In the genomic region with DNA sequence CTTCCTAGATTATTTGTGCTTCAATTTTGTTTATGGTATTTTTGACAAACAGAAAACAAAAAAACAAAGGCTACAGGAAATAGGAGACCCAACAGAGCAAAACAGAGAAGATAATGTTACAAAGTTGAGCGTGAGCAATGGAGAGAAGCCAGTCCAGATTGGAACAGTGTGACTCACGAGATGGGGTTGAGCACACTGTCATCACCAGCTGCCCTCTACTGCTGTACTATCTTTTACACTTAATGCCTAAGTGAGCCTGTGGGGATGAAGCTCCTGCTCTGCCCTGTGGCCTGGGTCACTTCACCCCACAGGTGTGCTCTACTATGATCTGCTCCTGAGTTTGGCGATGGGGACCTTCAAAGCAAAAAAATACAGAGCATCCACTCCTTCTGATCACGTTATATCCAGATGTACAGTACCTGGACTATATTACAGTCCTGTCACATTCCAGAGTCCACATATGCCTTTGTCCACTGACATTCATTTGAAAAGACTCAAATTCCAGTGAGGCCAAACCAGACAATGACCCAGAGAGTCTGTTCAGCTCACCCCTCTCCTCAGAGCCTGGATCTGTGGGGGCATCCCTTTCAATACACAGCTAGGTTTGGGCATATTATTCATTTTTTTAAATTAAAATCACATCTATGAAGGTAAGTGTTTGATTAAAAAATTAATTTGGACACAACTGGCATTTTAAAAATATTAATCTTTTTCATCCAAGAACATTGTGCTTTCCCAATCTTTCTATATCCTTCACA, we compare ENCODE assay signal across 13 cellular contexts. TPM values are rescaled to one million over a fixed set of nuclear protein-coding genes. Genes with fewer than 3 reads are reported as not detected.
DNase-seq lines count a peak whose midpoint lies in the region; ATAC-seq and TF ChIP-seq lines count a peak whose summit lies in the region.
"Had no signal": no experiment of that assay in that cellular context is flagged by ENCODE, and none has a peak within 500 bp of the region (broad histone marks: within the 10 kb centered on the region; RNA-seq: fewer than 3 reads in every experiment).

No MANE protein-coding gene starts in this region.

- H3K27ac Mint-ChIP-seq in WTC11, result 0 out of 2 replicates have a peak overlapping the region, but pooled peaks have one; percentile 14
- H3K27ac Mint-ChIP-seq: activated CD4-positive, alpha-beta T cell treated with anti-CD3 and anti-CD28 coated beads, Interleukin-2, amount 10 ng/mL, durations not matched to agents 7 days and 5 days had no signal

- ATAC-seq in WTC11, result no peak
- no peak for ATAC-seq in GM21619 (IDR thresholded peaks at IDR 0.05; ENCODE audit: unreplicated experiment)

- peaks cover 79% of the 10 kb centered on the region for H3K79me2 ChIP-seq in hepatocyte

- peaks cover 9% of the 10 kb centered on the region for H3K4me1 ChIP-seq in hepatocyte (ENCODE audit: insufficient read depth)

- peaks cover 29% of the 10 kb centered on the region for H3K4me1 Mint-ChIP-seq in WTC11

- TF ChIP-seq CTCF in WTC11 (IDR thresholded peaks at IDR 0.05) (no peak), hepatocyte (IDR thresholded peaks at IDR 0.05; ENCODE audit: poor library complexity) (no peak)

- H3K36me3 Mint-ChIP-seq in WTC11, result no peaks in the 10 kb centered on the region

- 60% methylated on average over 4 of the region's 4 CpGs for WGBS in hepatocyte (ENCODE audit: low lambda C conversion rate, missing lambda C conversion rate)

- no peaks in the 10 kb centered on the region for H3K36me3 ChIP-seq in hepatocyte (replicated peaks; ENCODE audit: insufficient read depth, low read depth)
- H3K36me3 ChIP-seq: prostate gland, thoracic aorta had no signal

- no peaks in the 10 kb centered on the region for H3K9me2 ChIP-seq in hepatocyte (replicated peaks; ENCODE audit: insufficient read depth)

- CTCF ChIA-PET in WTC11 (lab: Charles Lee), result interaction anchor here (0.5 kb wide), 1 partner anchor 1324 kb away, joined by 3 read pairs; no protein-coding TSS in a partner anchor

- H3K9me3 Mint-ChIP-seq in WTC11, result no peaks in the 10 kb centered on the region
- H3K9me3 Mint-ChIP-seq: activated CD4-positive, alpha-beta T cell treated with anti-CD3 and anti-CD28 coated beads, Interleukin-2, amount 10 ng/mL, durations not matched to agents 7 days and 5 days had no signal

- POLR2A ChIA-PET in WTC11 (lab: Charles Lee), result no interaction called here

- H3K4me2 ChIP-seq in hepatocyte, result no peak overlapping the region

- no peak overlapping the region for H2AFZ ChIP-seq in hepatocyte

- H4K20me1 ChIP-seq in hepatocyte (ENCODE audit: insufficient read depth, poor library complexity, severe bottlenecking), result no peaks in the 10 kb centered on the region

- no peaks in the 10 kb centered on the region for H3K27me3 Mint-ChIP-seq in WTC11 (ENCODE audit: low read depth)
- H3K27me3 Mint-ChIP-seq: activated CD4-positive, alpha-beta T cell treated with anti-CD3 and anti-CD28 coated beads, Interleukin-2, amount 10 ng/mL, durations not matched to agents 7 days and 5 days had no signal

- no peak overlapping the region for H3K4me3 Mint-ChIP-seq in WTC11
- H3K4me3 Mint-ChIP-seq: activated CD4-positive, alpha-beta T cell treated with anti-CD3 and anti-CD28 coated beads, Interleukin-2, amount 10 ng/mL, durations not matched to agents 7 days and 5 days had no signal

- no peaks in the 10 kb centered on the region for H3K27me3 ChIP-seq in hepatocyte

- H3K9me3 ChIP-seq in hepatocyte (ENCODE audit: low read depth), result no peaks in the 10 kb centered on the region
- H3K9me3 ChIP-seq: prostate gland, thoracic aorta had no signal

- H3K4me3 ChIP-seq in hepatocyte, result no peak overlapping the region
- H3K4me3 ChIP-seq: prostate gland, thoracic aorta had no signal

- DNase-seq in AG08395 (ENCODE audit: low spot score), result peak; percentile 83
- peak; percentile 58 for DNase-seq in HS-5 (ENCODE audit: low read depth)
- no peak for DNase-seq in WTC11 (ENCODE audit: low spot score)
- peak; percentile 38 for DNase-seq in hepatocyte (ENCODE audit: low spot score)
- no peak for DNase-seq in anterior cingulate cortex (lab: John Stamatoyannopoulos, UW)
- no peak for DNase-seq in activated CD4-positive, CD25-positive, alpha-beta regulatory T cell treated with anti-CD3 and anti-CD28 coated beads, Interleukin-2, amount 50 U/mL, for 72 hours
- no peak for DNase-seq in D341Med (ENCODE audit: low spot score)
- DNase-seq: activated CD4-positive, alpha-beta T cell treated with anti-CD3 and anti-CD28 coated beads, Interleukin-2, amount 10 ng/mL, durations not matched to agents 7 days and 5 days; DMS79 treated with DMSO at 0.1 percent for 48 hours; H7 had no signal

- no peak overlapping the region for H3K27ac ChIP-seq in hepatocyte
- H3K27ac ChIP-seq: prostate gland, thoracic aorta had no signal

TF ChIP-seq in WTC11, 78 proteins besides CTCF, POLR2A, EP300 and RAD21:
- TF ChIP-seq, protein P1, sequence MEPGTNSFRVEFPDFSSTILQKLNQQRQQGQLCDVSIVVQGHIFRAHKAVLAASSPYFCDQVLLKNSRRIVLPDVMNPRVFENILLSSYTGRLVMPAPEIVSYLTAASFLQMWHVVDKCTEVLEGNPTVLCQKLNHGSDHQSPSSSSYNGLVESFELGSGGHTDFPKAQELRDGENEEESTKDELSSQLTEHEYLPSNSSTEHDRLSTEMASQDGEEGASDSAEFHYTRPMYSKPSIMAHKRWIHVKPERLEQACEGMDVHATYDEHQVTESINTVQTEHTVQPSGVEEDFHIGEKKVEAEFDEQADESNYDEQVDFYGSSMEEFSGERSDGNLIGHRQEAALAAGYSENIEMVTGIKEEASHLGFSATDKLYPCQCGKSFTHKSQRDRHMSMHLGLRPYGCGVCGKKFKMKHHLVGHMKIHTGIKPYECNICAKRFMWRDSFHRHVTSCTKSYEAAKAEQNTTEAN (CRISPR knock-in tag; IDR thresholded peaks at IDR 0.05), result no peak
- TF ChIP-seq, protein P2, sequence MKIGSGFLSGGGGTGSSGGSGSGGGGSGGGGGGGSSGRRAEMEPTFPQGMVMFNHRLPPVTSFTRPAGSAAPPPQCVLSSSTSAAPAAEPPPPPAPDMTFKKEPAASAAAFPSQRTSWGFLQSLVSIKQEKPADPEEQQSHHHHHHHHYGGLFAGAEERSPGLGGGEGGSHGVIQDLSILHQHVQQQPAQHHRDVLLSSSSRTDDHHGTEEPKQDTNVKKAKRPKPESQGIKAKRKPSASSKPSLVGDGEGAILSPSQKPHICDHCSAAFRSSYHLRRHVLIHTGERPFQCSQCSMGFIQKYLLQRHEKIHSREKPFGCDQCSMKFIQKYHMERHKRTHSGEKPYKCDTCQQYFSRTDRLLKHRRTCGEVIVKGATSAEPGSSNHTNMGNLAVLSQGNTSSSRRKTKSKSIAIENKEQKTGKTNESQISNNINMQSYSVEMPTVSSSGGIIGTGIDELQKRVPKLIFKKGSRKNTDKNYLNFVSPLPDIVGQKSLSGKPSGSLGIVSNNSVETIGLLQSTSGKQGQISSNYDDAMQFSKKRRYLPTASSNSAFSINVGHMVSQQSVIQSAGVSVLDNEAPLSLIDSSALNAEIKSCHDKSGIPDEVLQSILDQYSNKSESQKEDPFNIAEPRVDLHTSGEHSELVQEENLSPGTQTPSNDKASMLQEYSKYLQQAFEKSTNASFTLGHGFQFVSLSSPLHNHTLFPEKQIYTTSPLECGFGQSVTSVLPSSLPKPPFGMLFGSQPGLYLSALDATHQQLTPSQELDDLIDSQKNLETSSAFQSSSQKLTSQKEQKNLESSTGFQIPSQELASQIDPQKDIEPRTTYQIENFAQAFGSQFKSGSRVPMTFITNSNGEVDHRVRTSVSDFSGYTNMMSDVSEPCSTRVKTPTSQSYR (CRISPR knock-in tag; IDR thresholded peaks at IDR 0.05), result no peak
- no peak for TF ChIP-seq ERG (CRISPR knock-in tag; IDR thresholded peaks at IDR 0.05)
- no peak for TF ChIP-seq NR2C2 (CRISPR knock-in tag; IDR thresholded peaks at IDR 0.05)
- no peak for TF ChIP-seq TCF7 (CRISPR knock-in tag; IDR thresholded peaks at IDR 0.05; ENCODE audit: low read depth)
- no peak for TF ChIP-seq NR3C1 (CRISPR knock-in tag; conservative IDR thresholded peaks at IDR 0.05; ENCODE audit: low read depth)
- TF ChIP-seq ZNF671 (CRISPR knock-in tag; IDR thresholded peaks at IDR 0.05), result no peak
- TF ChIP-seq JAZF1 (CRISPR knock-in tag; IDR thresholded peaks at IDR 0.05), result no peak
- no peak for TF ChIP-seq SP1 (CRISPR knock-in tag; conservative IDR thresholded peaks at IDR 0.05)
- no peak for TF ChIP-seq CDX4 (CRISPR knock-in tag; IDR thresholded peaks at IDR 0.05; ENCODE audit: borderline replicate concordance)
- no peak for TF ChIP-seq SOX15 (CRISPR knock-in tag; IDR thresholded peaks at IDR 0.05)
- TF ChIP-seq, protein P3, sequence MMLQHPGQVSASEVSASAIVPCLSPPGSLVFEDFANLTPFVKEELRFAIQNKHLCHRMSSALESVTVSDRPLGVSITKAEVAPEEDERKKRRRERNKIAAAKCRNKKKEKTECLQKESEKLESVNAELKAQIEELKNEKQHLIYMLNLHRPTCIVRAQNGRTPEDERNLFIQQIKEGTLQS (CRISPR knock-in tag; conservative IDR thresholded peaks at IDR 0.05), result no peak

RNA-seq across cellular contexts. Expression of gene IPO8, which starts 4.4 kb away (rescaled TPM):
- total RNA-seq in WTC11 (2021), result 41.2 to 44.8 TPM (median 43.1 TPM) in 3 replicates
- 26.3 and 31.6 TPM in 2 replicates for total RNA-seq in hepatocyte
- 7.2 and 7.3 TPM in 2 replicates for polyA plus RNA-seq in hepatocyte

Comparison
In these comparisons a context has a peak if more than half of its experiments do, and no peak if none do; other contexts are left out.
1. DNase-seq: peak in AG08395 (single experiment), HS-5 (single experiment) and hepatocyte (single experiment); none in WTC11 (single experiment), anterior cingulate cortex (0 of 58), activated CD4-positive, CD25-positive, alpha-beta regulatory T cell treated with anti-CD3 and anti-CD28 coated beads, Interleukin-2, amount 50 U/mL, for 72 hours (single experiment) and D341Med (single experiment).